1 cellular context compared by ENCODE assay signal in the genomic region with DNA sequence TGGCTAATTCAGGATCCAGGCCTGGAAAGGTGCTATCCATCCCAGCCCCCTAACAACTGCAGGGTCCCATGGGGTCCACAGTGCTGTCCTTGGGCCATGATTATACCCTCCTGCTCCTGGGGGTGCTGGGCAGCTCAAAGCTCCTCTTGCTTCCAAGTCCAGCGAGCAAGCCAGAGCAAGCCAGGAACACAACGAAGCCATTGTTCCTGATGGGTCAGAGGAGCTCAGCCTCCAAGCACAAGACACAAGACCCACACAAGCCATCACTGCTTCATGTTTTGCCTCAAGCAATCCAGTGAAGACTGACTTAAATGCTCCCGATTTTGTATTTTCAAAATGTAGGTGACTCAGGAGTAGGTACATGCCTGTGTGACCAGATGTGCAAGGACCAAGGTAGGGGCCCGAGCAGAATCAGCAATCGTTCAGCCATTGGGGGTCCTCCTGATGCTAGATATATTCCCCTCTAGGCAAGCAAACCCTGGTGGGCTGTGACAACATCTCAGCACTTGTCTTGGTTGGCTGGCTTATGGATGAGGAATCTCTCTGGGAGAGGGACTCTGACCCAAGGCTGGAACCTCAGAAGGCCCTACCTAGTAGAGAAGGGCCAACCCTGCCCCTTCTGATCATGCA.
A peak's percentile ranks its signal among the peaks of the same experiment; 100 is the strongest.
TF ChIP-seq lines count a peak whose summit lies in the region.

No MANE protein-coding gene starts in this region.

TF ChIP-seq in HepG2, 621 proteins besides CTCF, POLR2A, EP300 and RAD21 (continued from another document and continues in another):
- TF ChIP-seq CREM (IDR thresholded peaks at IDR 0.05) (no peak), CREM (CRISPR knock-in tag; IDR thresholded peaks at IDR 0.05) (no peak), PHF20 (CRISPR knock-in tag; IDR thresholded peaks at IDR 0.05) (0 out of 2 replicates have a peak, but pooled peaks have one; percentile 28), KAT8 (CRISPR knock-in tag; IDR thresholded peaks at IDR 0.05) (no peak), ISL2 (CRISPR knock-in tag; IDR thresholded peaks at IDR 0.05) (0 out of 2 replicates have a peak, but pooled peaks have one; percentile 10), ZNF496 (CRISPR knock-in tag; IDR thresholded peaks at IDR 0.05; ENCODE audit: insufficient replicate concordance) (no peak), SP5 (CRISPR knock-in tag; IDR thresholded peaks at IDR 0.05; ENCODE audit: borderline replicate concordance, low read depth) (no peak), PTBP1 (IDR thresholded peaks at IDR 0.05; ENCODE audit: low read depth, low read length, poor library complexity, severe bottlenecking) (no peak), MAFF (IDR thresholded peaks at IDR 0.05; ENCODE audit: low read depth, low read length) (no peak), KDM5B (CRISPR knock-in tag; IDR thresholded peaks at IDR 0.05; ENCODE audit: borderline replicate concordance) (no peak), RFXANK (CRISPR knock-in tag; IDR thresholded peaks at IDR 0.05) (no peak), ETV5 (CRISPR knock-in tag; IDR thresholded peaks at IDR 0.05; ENCODE audit: borderline replicate concordance) (no peak), ZNF572 (CRISPR knock-in tag; IDR thresholded peaks at IDR 0.05) (0 out of 2 replicates have a peak, but pooled peaks have one; percentile 44), RBM22 (optimal IDR thresholded peaks at IDR 0.05; ENCODE audit: low read length) (peak; percentile 93), ADNP (CRISPR knock-in tag; IDR thresholded peaks at IDR 0.05) (no peak), PHB2 (IDR thresholded peaks at IDR 0.05; ENCODE audit: partially characterized antibody) (no peak), ZNF713 (CRISPR knock-in tag; IDR thresholded peaks at IDR 0.05) (no peak), PHF21A (CRISPR knock-in tag; IDR thresholded peaks at IDR 0.05) (0 out of 2 replicates have a peak, but pooled peaks have one; percentile 26), DNMT3B (CRISPR knock-in tag; conservative IDR thresholded peaks at IDR 0.05) (no peak)
- TF ChIP-seq, protein P1, sequence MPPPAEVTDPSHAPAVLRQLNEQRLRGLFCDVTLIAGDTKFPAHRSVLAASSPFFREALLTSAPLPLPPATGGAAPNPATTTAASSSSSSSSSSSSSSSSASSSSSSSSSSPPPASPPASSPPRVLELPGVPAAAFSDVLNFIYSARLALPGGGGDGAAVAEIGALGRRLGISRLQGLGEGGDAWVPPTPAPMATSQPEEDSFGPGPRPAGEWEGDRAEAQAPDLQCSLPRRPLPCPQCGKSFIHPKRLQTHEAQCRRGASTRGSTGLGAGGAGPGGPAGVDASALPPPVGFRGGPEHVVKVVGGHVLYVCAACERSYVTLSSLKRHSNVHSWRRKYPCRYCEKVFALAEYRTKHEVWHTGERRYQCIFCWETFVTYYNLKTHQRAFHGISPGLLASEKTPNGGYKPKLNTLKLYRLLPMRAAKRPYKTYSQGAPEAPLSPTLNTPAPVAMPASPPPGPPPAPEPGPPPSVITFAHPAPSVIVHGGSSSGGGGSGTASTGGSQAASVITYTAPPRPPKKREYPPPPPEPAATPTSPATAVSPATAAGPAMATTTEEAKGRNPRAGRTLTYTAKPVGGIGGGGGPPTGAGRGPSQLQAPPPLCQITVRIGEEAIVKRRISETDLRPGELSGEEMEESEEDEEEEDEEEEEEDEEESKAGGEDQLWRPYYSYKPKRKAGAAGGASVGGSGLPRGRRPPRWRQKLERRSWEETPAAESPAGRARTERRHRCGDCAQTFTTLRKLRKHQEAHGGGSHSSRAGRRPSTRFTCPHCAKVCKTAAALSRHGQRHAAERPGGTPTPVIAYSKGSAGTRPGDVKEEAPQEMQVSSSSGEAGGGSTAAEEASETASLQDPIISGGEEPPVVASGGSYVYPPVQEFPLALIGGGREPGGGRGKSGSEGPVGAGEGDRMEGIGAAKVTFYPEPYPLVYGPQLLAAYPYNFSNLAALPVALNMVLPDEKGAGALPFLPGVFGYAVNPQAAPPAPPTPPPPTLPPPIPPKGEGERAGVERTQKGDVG (CRISPR knock-in tag; IDR thresholded peaks at IDR 0.05; ENCODE audit: borderline replicate concordance): no peak
- TF ChIP-seq, protein P2, sequence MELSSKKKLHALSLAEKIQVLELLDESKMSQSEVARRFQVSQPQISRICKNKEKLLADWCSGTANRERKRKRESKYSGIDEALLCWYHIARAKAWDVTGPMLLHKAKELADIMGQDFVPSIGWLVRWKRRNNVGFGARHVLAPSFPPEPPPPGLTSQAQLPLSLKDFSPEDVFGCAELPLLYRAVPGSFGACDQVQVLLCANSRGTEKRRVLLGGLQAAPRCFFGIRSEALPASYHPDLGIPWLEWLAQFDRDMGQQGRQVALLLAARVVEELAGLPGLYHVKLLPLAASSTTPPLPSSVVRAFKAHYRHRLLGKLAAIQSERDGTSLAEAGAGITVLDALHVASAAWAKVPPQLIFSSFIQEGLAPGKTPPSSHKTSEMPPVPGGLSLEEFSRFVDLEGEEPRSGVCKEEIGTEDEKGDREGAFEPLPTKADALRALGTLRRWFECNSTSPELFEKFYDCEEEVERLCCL (CRISPR knock-in tag; IDR thresholded peaks at IDR 0.05; ENCODE audit: borderline replicate concordance): no peak
- TF ChIP-seq, protein P3, sequence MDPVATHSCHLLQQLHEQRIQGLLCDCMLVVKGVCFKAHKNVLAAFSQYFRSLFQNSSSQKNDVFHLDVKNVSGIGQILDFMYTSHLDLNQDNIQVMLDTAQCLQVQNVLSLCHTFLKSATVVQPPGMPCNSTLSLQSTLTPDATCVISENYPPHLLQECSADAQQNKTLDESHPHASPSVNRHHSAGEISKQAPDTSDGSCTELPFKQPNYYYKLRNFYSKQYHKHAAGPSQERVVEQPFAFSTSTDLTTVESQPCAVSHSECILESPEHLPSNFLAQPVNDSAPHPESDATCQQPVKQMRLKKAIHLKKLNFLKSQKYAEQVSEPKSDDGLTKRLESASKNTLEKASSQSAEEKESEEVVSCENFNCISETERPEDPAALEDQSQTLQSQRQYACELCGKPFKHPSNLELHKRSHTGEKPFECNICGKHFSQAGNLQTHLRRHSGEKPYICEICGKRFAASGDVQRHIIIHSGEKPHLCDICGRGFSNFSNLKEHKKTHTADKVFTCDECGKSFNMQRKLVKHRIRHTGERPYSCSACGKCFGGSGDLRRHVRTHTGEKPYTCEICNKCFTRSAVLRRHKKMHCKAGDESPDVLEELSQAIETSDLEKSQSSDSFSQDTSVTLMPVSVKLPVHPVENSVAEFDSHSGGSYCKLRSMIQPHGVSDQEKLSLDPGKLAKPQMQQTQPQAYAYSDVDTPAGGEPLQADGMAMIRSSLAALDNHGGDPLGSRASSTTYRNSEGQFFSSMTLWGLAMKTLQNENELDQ (CRISPR knock-in tag; IDR thresholded peaks at IDR 0.05; ENCODE audit: borderline replicate concordance): no peak
- TF ChIP-seq, protein P4, sequence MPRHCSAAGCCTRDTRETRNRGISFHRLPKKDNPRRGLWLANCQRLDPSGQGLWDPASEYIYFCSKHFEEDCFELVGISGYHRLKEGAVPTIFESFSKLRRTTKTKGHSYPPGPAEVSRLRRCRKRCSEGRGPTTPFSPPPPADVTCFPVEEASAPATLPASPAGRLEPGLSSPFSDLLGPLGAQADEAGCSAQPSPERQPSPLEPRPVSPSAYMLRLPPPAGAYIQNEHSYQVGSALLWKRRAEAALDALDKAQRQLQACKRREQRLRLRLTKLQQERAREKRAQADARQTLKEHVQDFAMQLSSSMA (CRISPR knock-in tag; IDR thresholded peaks at IDR 0.05): no peak
- TF ChIP-seq, protein P5, sequence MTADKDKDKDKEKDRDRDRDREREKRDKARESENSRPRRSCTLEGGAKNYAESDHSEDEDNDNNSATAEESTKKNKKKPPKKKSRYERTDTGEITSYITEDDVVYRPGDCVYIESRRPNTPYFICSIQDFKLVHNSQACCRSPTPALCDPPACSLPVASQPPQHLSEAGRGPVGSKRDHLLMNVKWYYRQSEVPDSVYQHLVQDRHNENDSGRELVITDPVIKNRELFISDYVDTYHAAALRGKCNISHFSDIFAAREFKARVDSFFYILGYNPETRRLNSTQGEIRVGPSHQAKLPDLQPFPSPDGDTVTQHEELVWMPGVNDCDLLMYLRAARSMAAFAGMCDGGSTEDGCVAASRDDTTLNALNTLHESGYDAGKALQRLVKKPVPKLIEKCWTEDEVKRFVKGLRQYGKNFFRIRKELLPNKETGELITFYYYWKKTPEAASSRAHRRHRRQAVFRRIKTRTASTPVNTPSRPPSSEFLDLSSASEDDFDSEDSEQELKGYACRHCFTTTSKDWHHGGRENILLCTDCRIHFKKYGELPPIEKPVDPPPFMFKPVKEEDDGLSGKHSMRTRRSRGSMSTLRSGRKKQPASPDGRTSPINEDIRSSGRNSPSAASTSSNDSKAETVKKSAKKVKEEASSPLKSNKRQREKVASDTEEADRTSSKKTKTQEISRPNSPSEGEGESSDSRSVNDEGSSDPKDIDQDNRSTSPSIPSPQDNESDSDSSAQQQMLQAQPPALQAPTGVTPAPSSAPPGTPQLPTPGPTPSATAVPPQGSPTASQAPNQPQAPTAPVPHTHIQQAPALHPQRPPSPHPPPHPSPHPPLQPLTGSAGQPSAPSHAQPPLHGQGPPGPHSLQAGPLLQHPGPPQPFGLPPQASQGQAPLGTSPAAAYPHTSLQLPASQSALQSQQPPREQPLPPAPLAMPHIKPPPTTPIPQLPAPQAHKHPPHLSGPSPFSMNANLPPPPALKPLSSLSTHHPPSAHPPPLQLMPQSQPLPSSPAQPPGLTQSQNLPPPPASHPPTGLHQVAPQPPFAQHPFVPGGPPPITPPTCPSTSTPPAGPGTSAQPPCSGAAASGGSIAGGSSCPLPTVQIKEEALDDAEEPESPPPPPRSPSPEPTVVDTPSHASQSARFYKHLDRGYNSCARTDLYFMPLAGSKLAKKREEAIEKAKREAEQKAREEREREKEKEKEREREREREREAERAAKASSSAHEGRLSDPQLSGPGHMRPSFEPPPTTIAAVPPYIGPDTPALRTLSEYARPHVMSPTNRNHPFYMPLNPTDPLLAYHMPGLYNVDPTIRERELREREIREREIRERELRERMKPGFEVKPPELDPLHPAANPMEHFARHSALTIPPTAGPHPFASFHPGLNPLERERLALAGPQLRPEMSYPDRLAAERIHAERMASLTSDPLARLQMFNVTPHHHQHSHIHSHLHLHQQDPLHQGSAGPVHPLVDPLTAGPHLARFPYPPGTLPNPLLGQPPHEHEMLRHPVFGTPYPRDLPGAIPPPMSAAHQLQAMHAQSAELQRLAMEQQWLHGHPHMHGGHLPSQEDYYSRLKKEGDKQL (CRISPR knock-in tag; IDR thresholded peaks at IDR 0.05; ENCODE audit: low read depth): no peak
- TF ChIP-seq, protein P6, sequence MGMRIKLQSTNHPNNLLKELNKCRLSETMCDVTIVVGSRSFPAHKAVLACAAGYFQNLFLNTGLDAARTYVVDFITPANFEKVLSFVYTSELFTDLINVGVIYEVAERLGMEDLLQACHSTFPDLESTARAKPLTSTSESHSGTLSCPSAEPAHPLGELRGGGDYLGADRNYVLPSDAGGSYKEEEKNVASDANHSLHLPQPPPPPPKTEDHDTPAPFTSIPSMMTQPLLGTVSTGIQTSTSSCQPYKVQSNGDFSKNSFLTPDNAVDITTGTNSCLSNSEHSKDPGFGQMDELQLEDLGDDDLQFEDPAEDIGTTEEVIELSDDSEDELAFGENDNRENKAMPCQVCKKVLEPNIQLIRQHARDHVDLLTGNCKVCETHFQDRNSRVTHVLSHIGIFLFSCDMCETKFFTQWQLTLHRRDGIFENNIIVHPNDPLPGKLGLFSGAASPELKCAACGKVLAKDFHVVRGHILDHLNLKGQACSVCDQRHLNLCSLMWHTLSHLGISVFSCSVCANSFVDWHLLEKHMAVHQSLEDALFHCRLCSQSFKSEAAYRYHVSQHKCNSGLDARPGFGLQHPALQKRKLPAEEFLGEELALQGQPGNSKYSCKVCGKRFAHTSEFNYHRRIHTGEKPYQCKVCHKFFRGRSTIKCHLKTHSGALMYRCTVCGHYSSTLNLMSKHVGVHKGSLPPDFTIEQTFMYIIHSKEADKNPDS (CRISPR knock-in tag; IDR thresholded peaks at IDR 0.05): no peak
- TF ChIP-seq, protein P7, sequence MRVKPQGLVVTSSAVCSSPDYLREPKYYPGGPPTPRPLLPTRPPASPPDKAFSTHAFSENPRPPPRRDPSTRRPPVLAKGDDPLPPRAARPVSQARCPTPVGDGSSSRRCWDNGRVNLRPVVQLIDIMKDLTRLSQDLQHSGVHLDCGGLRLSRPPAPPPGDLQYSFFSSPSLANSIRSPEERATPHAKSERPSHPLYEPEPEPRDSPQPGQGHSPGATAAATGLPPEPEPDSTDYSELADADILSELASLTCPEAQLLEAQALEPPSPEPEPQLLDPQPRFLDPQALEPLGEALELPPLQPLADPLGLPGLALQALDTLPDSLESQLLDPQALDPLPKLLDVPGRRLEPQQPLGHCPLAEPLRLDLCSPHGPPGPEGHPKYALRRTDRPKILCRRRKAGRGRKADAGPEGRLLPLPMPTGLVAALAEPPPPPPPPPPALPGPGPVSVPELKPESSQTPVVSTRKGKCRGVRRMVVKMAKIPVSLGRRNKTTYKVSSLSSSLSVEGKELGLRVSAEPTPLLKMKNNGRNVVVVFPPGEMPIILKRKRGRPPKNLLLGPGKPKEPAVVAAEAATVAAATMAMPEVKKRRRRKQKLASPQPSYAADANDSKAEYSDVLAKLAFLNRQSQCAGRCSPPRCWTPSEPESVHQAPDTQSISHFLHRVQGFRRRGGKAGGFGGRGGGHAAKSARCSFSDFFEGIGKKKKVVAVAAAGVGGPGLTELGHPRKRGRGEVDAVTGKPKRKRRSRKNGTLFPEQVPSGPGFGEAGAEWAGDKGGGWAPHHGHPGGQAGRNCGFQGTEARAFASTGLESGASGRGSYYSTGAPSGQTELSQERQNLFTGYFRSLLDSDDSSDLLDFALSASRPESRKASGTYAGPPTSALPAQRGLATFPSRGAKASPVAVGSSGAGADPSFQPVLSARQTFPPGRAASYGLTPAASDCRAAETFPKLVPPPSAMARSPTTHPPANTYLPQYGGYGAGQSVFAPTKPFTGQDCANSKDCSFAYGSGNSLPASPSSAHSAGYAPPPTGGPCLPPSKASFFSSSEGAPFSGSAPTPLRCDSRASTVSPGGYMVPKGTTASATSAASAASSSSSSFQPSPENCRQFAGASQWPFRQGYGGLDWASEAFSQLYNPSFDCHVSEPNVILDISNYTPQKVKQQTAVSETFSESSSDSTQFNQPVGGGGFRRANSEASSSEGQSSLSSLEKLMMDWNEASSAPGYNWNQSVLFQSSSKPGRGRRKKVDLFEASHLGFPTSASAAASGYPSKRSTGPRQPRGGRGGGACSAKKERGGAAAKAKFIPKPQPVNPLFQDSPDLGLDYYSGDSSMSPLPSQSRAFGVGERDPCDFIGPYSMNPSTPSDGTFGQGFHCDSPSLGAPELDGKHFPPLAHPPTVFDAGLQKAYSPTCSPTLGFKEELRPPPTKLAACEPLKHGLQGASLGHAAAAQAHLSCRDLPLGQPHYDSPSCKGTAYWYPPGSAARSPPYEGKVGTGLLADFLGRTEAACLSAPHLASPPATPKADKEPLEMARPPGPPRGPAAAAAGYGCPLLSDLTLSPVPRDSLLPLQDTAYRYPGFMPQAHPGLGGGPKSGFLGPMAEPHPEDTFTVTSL (CRISPR knock-in tag; IDR thresholded peaks at IDR 0.05; ENCODE audit: borderline replicate concordance): no peak
- TF ChIP-seq, protein P8, sequence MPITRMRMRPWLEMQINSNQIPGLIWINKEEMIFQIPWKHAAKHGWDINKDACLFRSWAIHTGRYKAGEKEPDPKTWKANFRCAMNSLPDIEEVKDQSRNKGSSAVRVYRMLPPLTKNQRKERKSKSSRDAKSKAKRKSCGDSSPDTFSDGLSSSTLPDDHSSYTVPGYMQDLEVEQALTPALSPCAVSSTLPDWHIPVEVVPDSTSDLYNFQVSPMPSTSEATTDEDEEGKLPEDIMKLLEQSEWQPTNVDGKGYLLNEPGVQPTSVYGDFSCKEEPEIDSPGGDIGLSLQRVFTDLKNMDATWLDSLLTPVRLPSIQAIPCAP (CRISPR knock-in tag; IDR thresholded peaks at IDR 0.05; ENCODE audit: low read depth): no peak
- TF ChIP-seq, protein P9, sequence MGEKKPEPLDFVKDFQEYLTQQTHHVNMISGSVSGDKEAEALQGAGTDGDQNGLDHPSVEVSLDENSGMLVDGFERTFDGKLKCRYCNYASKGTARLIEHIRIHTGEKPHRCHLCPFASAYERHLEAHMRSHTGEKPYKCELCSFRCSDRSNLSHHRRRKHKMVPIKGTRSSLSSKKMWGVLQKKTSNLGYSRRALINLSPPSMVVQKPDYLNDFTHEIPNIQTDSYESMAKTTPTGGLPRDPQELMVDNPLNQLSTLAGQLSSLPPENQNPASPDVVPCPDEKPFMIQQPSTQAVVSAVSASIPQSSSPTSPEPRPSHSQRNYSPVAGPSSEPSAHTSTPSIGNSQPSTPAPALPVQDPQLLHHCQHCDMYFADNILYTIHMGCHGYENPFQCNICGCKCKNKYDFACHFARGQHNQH (CRISPR knock-in tag; IDR thresholded peaks at IDR 0.05): no peak
